ENCODE assay signal across 8 cellular contexts in genomic region chr13:27147530-27148170, GRCh38. TPM values are rescaled to one million over a fixed set of nuclear protein-coding genes. Genes with fewer than 3 reads are reported as not detected.
DNase-seq lines count a peak whose midpoint lies in the region; ATAC-seq and TF ChIP-seq lines count a peak whose summit lies in the region.

No MANE protein-coding gene starts in this region.

- no peak overlapping the region for H3K56ac ChIP-seq in H9 (ENCODE audit: insufficient read length, low read depth, low read length)

- H3K36me3 ChIP-seq in uterus (no peaks in the 10 kb centered on the region), neural progenitor cell (no peaks in the 10 kb centered on the region)

- H3K4me1 Mint-ChIP-seq in central memory CD8-positive, alpha-beta T cell: peaks cover 68% of the 10 kb centered on the region
- no peaks in the 10 kb centered on the region for H3K4me1 Mint-ChIP-seq in neural progenitor cell
- peaks cover 11 to 15% of the 10 kb centered on the region in 2 experiments for H3K4me1 Mint-ChIP-seq in H9

- H3K4me1 ChIP-seq in uterus (peaks cover 0 to 4% of the 10 kb centered on the region in 2 donors), neural progenitor cell (no peaks in the 10 kb centered on the region), H9 (ENCODE audit: insufficient read depth, low read length) (no peaks in the 10 kb centered on the region; the same call in 1 of the 2 replicates)

- no peaks in the 10 kb centered on the region for H3K9me3 Mint-ChIP-seq in central memory CD8-positive, alpha-beta T cell
- H3K9me3 Mint-ChIP-seq in neural progenitor cell: peaks cover 58% of the 10 kb centered on the region
- peaks cover 7 to 10% of the 10 kb centered on the region in 2 experiments; a peak in 3 of 5 replicates for H3K9me3 Mint-ChIP-seq in H9

- no peak overlapping the region for H3K14ac ChIP-seq in H9 (ENCODE audit: insufficient read depth, low read length)

- H3K23me2 ChIP-seq in H9 (ENCODE audit: insufficient read length, low read depth, low read length, poor library complexity, severe bottlenecking): no peaks in the 10 kb centered on the region

- H3K9me3 ChIP-seq in uterus (no peaks in the 10 kb centered on the region), neural progenitor cell (ENCODE audit: low read depth) (no peaks in the 10 kb centered on the region), H9 (ENCODE audit: control insufficient read depth, low read depth, low read length) (no peaks in the 10 kb centered on the region)

- no peak overlapping the region for H2AK5ac ChIP-seq in H9 (ENCODE audit: insufficient read length, low read length)

- no peak for TF ChIP-seq POLR2A in uterus (IDR thresholded peaks at IDR 0.05)

- H3K27ac Mint-ChIP-seq in central memory CD8-positive, alpha-beta T cell (ENCODE audit: low read depth): peak overlapping the region; percentile 38
- H3K27ac Mint-ChIP-seq in neural progenitor cell: no peak overlapping the region
- no peak overlapping the region for H3K27ac Mint-ChIP-seq in H9

- intact Hi-C loops in uterus (cut with DNase I; ENCODE audit: low total_unique reads): no loop called here

- ATAC-seq in GM18498 (IDR thresholded peaks at IDR 0.05; ENCODE audit: unreplicated experiment) (peak; percentile 67), HG03175 (IDR thresholded peaks at IDR 0.05; ENCODE audit: unreplicated experiment) (peak; percentile 70)
- ATAC-seq in central memory CD8-positive, alpha-beta T cell (replicated peaks; ENCODE audit: extremely low read depth, poor library complexity, severe bottlenecking): peak; percentile 46

- no peak overlapping the region for H2BK12ac ChIP-seq in H9 (ENCODE audit: insufficient read length, low read depth, low read length)

- no peak overlapping the region for H4K8ac ChIP-seq in H9 (replicated peaks; ENCODE audit: insufficient read length, low read depth, low read length)

- peaks cover 97% of the 10 kb centered on the region for H3K79me2 ChIP-seq in neural progenitor cell (ENCODE audit: low read depth)
- H3K79me2 ChIP-seq in H9 (ENCODE audit: insufficient read depth, low read length): peaks cover 38% of the 10 kb centered on the region; the same call in 1 of the 2 replicates

- H3K27me3 ChIP-seq in uterus (no peaks in the 10 kb centered on the region), neural progenitor cell (no peaks in the 10 kb centered on the region), H9 (ENCODE audit: insufficient read depth, low read length) (no peaks in the 10 kb centered on the region)

- H3K4me3 Mint-ChIP-seq in central memory CD8-positive, alpha-beta T cell: no peak overlapping the region
- H3K4me3 Mint-ChIP-seq in neural progenitor cell (no peak overlapping the region), H9 (no peak overlapping the region)

- H3K4ac ChIP-seq in H9 (ENCODE audit: low read depth, low read length): no peak overlapping the region

- no peaks in the 10 kb centered on the region for H3K27me3 Mint-ChIP-seq in central memory CD8-positive, alpha-beta T cell
- H3K27me3 Mint-ChIP-seq in neural progenitor cell (ENCODE audit: insufficient read depth, low read depth): peaks cover 3% of the 10 kb centered on the region
- H3K27me3 Mint-ChIP-seq in H9 (ENCODE audit: low read depth): no peaks in the 10 kb centered on the region

- H3T11ph ChIP-seq in H9 (ENCODE audit: low read length): no peak overlapping the region

- H3K18ac ChIP-seq in H9 (ENCODE audit: insufficient read length, low read depth, low read length): no peak overlapping the region

- WGBS in H9 (ENCODE audit: extremely low coverage, insufficient read length, low lambda C conversion rate): no CpG with 5 or more reads among the region's 8 CpGs

- H4K20me1 ChIP-seq in neural progenitor cell (ENCODE audit: low read depth) (peaks cover 4% of the 10 kb centered on the region), H9 (ENCODE audit: control insufficient read depth, insufficient read depth, insufficient read length) (no peaks in the 10 kb centered on the region)

- peaks cover 10% of the 10 kb centered on the region for H3K36me3 Mint-ChIP-seq in central memory CD8-positive, alpha-beta T cell (ENCODE audit: insufficient read depth)
- H3K36me3 Mint-ChIP-seq in neural progenitor cell: peaks cover 37% of the 10 kb centered on the region
- peaks cover 9 to 20% (median 16%) of the 10 kb centered on the region in 3 experiments for H3K36me3 Mint-ChIP-seq in H9 (ENCODE audit: insufficient read depth in 1 of 3, low read depth in 3 of 3)

- H3K23ac ChIP-seq in H9 (ENCODE audit: insufficient read length, low read depth, low read length): no peak overlapping the region

- H2BK120ac ChIP-seq in H9 (ENCODE audit: low read depth, low read length, poor library complexity, severe bottlenecking): no peak overlapping the region

- H3K27ac ChIP-seq in uterus (no peak overlapping the region), neural progenitor cell (no peak overlapping the region), H9 (ENCODE audit: insufficient read length, low read depth, low read length) (no peak overlapping the region)

- H3K4me2 ChIP-seq in neural progenitor cell: no peak overlapping the region
- no peak overlapping the region for H3K4me2 ChIP-seq in H9 (ENCODE audit: insufficient read depth, insufficient read length, low read length)

- no peak overlapping the region for H4K91ac ChIP-seq in H9 (ENCODE audit: insufficient read length, low read depth, low read length)

- H3K9ac ChIP-seq in neural progenitor cell (no peak overlapping the region), H9 (ENCODE audit: extremely low read depth, insufficient read length, low read length) (no peak overlapping the region)

- H3F3A ChIP-seq in neural progenitor cell (ENCODE audit: low read depth): no peaks in the 10 kb centered on the region

- DNase-seq in GM20000 (ENCODE audit: low spot score) (peak; percentile 63), uterus (no peak), neural progenitor cell (ENCODE audit: low spot score) (no peak), H9 (no peak), NCI-H2029 treated with DMSO at 0.1 percent for 48 hours (lab: John Stamatoyannopoulos, UW) (no peak)
- no peak for DNase-seq in central memory CD8-positive, alpha-beta T cell (ENCODE audit: low spot score in 2 of 2)

- peaks cover 10% of the 10 kb centered on the region for H3K79me1 ChIP-seq in H9 (ENCODE audit: insufficient read depth, low read depth, low read length, poor library complexity, severe bottlenecking)

- no peak overlapping the region for H4K5ac ChIP-seq in H9 (ENCODE audit: insufficient read length, low read depth, low read length)

- no peak overlapping the region for H2BK5ac ChIP-seq in H9 (ENCODE audit: insufficient read length, low read length)

- no peak overlapping the region for H2BK15ac ChIP-seq in H9 (ENCODE audit: low read depth, low read length)

- H3K4me3 ChIP-seq in uterus (no peak overlapping the region), neural progenitor cell (no peak overlapping the region)

- H2BK20ac ChIP-seq in H9 (ENCODE audit: low read depth, low read length, poor library complexity, severe bottlenecking): no peak overlapping the region

- H2AFZ ChIP-seq in neural progenitor cell (replicated peaks): no peak overlapping the region
- H2AFZ ChIP-seq in H9 (ENCODE audit: low read length): no peak overlapping the region

- no peak for TF ChIP-seq CTCF in GM20000 (IDR thresholded peaks at IDR 0.05; ENCODE audit: extremely low read depth, missing control alignments)
- TF ChIP-seq CTCF in uterus (IDR thresholded peaks at IDR 0.05): no peak
- no peak for TF ChIP-seq CTCF in neural progenitor cell (IDR thresholded peaks at IDR 0.05)
- TF ChIP-seq CTCF in H9 (conservative IDR thresholded peaks at IDR 0.05): no peak

RNA-seq across cellular contexts. Expression of gene USP12, which starts 24.0 kb away (rescaled TPM):
- total RNA-seq in uterus (10 to 100 TPM; 12.1 to 32.8 (median 20.5) TPM), neural progenitor cell (ENCODE audit: low replicate concordance) (14.3 and 19.7 TPM in 2 replicates), H9 (2021) (22.6 and 24.8 TPM in 2 replicates)
